25 cellular contexts compared by ENCODE assay signal in genomic region chr12:74957231-74957630, GRCh38.
"Had no signal": no experiment of that assay in that cellular context is flagged by ENCODE, and none has a peak within 500 bp of the region (broad histone marks: within the 10 kb centered on the region; RNA-seq: fewer than 3 reads in every experiment).

No MANE protein-coding gene starts in this region.

- DNase-seq: activated CD4-positive, alpha-beta T cell treated with anti-CD3 and anti-CD28 coated beads for 1 hour; activated CD4-positive, alpha-beta T cell treated with anti-CD3 and anti-CD28 coated beads for 4 hours; activated CD4-positive, alpha-beta T cell treated with anti-CD3 and anti-CD28 coated beads, Interleukin-2, amount 10 ng/mL, durations not matched to agents 7 days and 5 days; activated CD4-positive, alpha-beta T cell treated with anti-CD3 and anti-CD28 coated beads, Interleukin-2, amount 50 U/mL, for 4 hours; activated CD8-positive, alpha-beta memory T cell treated with anti-CD3 and anti-CD28 coated beads for 24 hours; activated CD8-positive, alpha-beta T cell treated with anti-CD3 and anti-CD28 coated beads for 36 hours; activated effector memory CD4-positive, alpha-beta T cell treated with anti-CD3 and anti-CD28 coated beads, Interleukin-2, amount 50 U/mL, for 16 hours; activated naive CD4-positive, alpha-beta T cell treated with anti-CD3 and anti-CD28 coated beads for 36 hours; activated naive CD8-positive, alpha-beta T cell treated with anti-CD3 and anti-CD28 coated beads for 36 hours; activated naive CD8-positive, alpha-beta T cell treated with anti-CD3 and anti-CD28 coated beads, Interleukin-2, amount 50 U/mL, for 24 hours; activated T-cell treated with anti-CD3 and anti-CD28 coated beads, Interleukin-2, amount 50 U/mL, for 1 hour; activated T-cell treated with anti-CD3 and anti-CD28 coated beads, Interleukin-2, amount 50 U/mL, for 48 hours; adrenal gland; central memory CD4-positive, alpha-beta T cell; cerebellar nuclear complex; colonic mucosa; effector CD8-positive, alpha-beta T cell; foreskin fibroblast; head of caudate nucleus; T-helper 2 cell had no signal

- ATAC-seq: activated CD8-positive, alpha-beta T cell treated with anti-CD3 and anti-CD28 coated beads for 36 hours; activated naive CD8-positive, alpha-beta T cell treated with anti-CD3 and anti-CD28 coated beads, Interleukin-2, amount 50 U/mL, for 24 hours; esophagus mucosa; WTC11 had no signal

- FAIRE-seq: endometrium, endothelial cell of umbilical vein, frontal cortex had no signal
